ENCODE assay signal across 8 cellular contexts in the genomic region with DNA sequence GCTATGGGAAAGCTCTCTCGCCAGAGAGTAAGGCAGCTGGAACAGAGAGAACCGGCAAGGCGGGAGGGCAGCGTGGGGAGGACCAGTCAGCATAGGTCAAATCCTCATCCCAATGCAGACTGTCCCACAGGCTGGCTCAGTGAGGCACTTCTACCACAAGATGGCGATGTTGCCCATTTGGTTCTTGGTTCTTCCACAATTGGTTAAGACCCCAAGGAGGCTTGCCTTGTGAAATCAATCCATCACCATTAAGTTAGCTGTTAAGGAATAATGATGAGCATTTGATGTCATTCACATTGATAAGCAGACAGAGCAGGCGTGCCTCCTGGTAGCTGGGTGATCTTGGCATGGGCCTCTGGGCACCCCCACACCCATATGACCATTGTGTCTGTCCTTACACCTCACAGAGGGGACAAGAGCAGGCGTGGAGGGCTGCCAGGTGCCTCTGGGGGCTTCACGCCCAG. TPM values are rescaled to one million over a fixed set of nuclear protein-coding genes. Genes with fewer than 3 reads are reported as not detected.
DNase-seq lines count a peak whose midpoint lies in the region; ATAC-seq and TF ChIP-seq lines count a peak whose summit lies in the region.

No MANE protein-coding gene starts in this region.

- ATAC-seq in GM18861 (IDR thresholded peaks at IDR 0.05; ENCODE audit: unreplicated experiment) (peak; percentile 76), HG03521 (IDR thresholded peaks at IDR 0.05; ENCODE audit: unreplicated experiment) (peak; percentile 67), natural killer cell (peak; percentile 73 to 97 (median 95))

- no peak overlapping the region for H3K27ac Mint-ChIP-seq in natural killer cell

- no peaks in the 10 kb centered on the region for H3K36me3 Mint-ChIP-seq in natural killer cell

- no peak overlapping the region for H3K4me3 ChIP-seq in NT2/D1 (ENCODE audit: insufficient read length, low read depth)

- no peaks in the 10 kb centered on the region for H3K9me3 Mint-ChIP-seq in natural killer cell

- no peaks in the 10 kb centered on the region for H3K36me3 ChIP-seq in NT2/D1 (ENCODE audit: insufficient read depth, insufficient read length, low read length)

- intact Hi-C loops in natural killer cell (cut with micrococcal nuclease): loop anchor here (1.0 kb wide), 1 partner anchor 164 kb away; no protein-coding TSS in a partner anchor

- no peaks in the 10 kb centered on the region for H3K27me3 Mint-ChIP-seq in natural killer cell (ENCODE audit: low read depth in 2 of 2)

- DNase-seq in AG20443 (ENCODE audit: low spot score) (peak; percentile 88), NT2/D1 (ENCODE audit: low read depth, low spot score) (peak; percentile 79), fibroblast of gingiva (ENCODE audit: low read depth) (peak; percentile 63), natural killer cell (peak; percentile 66), substantia nigra (lab: John Stamatoyannopoulos, UW) (peak in 39 of 49 donors; percentile 8 to 73 (median 51))
- DNase-seq in activated CD8-positive, alpha-beta memory T cell treated with anti-CD3 and anti-CD28 coated beads, Interleukin-2, amount 50 U/mL, for 48 hours: peak; percentile 76

- H3K9me3 ChIP-seq in NT2/D1 (ENCODE audit: insufficient read depth, low read length): no peaks in the 10 kb centered on the region

- no peak overlapping the region for H3K9ac ChIP-seq in NT2/D1 (ENCODE audit: insufficient read length, low read depth)

- H3K4me1 Mint-ChIP-seq in natural killer cell: peaks cover 0 to 6% of the 10 kb centered on the region in 2 donors

- no peaks in the 10 kb centered on the region for H3K4me1 ChIP-seq in NT2/D1 (ENCODE audit: insufficient read depth, insufficient read length)

- no peak overlapping the region for H3K4me3 Mint-ChIP-seq in natural killer cell

- no peaks in the 10 kb centered on the region for H3K27me3 ChIP-seq in NT2/D1 (ENCODE audit: insufficient read depth, insufficient read length)

- no peak overlapping the region for H3K27ac ChIP-seq in substantia nigra (ENCODE audit: low read depth, low read length, poor library complexity, severe bottlenecking)

- TF ChIP-seq CTCF in natural killer cell (IDR thresholded peaks at IDR 0.05): peak; percentile 97

RNA-seq across cellular contexts. Expression of gene CSTL1, which starts 2.4 kb away (rescaled TPM):
- not detected for total RNA-seq in natural killer cell

RNA-seq across cellular contexts. Expression of gene CST11, which starts 10.8 kb away (rescaled TPM):
- not detected for total RNA-seq in natural killer cell

RNA-seq across cellular contexts. Expression of gene NAPB, which starts 20.6 kb away (rescaled TPM):
- total RNA-seq in natural killer cell: 10 to 100 TPM; 22.8 to 23.9 (median 22.9) TPM

RNA-seq across cellular contexts. Expression of gene CST8, which starts 49.0 kb away (rescaled TPM):
- total RNA-seq in natural killer cell: not detected
